11 cellular contexts compared by ENCODE assay signal in the genomic region with DNA sequence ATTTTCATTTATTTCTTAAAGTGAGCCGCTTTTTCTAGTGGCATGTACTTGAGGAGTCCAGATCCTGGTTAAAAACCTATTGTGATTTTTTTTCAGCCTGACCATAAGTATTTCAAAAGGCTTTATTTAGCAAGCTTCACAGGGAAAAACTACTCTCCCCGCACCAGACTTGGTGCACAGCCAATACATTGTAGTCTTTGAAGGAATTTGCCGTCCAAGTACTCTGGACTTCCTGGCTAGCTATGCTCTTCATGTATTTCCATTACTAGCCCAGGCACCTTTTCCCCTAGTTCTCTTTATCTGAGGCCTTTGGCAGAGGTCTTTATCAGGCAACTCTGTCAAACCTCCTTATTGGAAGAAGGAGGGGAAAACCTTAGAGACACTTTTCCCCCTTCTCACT.
DNase-seq lines count a peak whose midpoint lies in the region; TF ChIP-seq lines count a peak whose summit lies in the region.
"Had no signal": no experiment of that assay in that cellular context is flagged by ENCODE, and none has a peak within 500 bp of the region (broad histone marks: within the 10 kb centered on the region; RNA-seq: fewer than 3 reads in every experiment).

No MANE protein-coding gene starts in this region.

- no peak for TF ChIP-seq EP300 in Ishikawa (IDR thresholded peaks at IDR 0.05; ENCODE audit: borderline replicate concordance)

- no peak for TF ChIP-seq CTCF in choroid plexus epithelial cell (conservative IDR thresholded peaks at IDR 0.05; ENCODE audit: low read depth, low read length)

- DNase-seq in choroid plexus epithelial cell (ENCODE audit: low read depth) (peak; percentile 90), left kidney (ENCODE audit: low read depth, low spot score) (peak; percentile 58), stromal cell of bone marrow (ENCODE audit: low read depth) (peak; percentile 28), DMS79 treated with DMSO at 0.1 percent for 48 hours (lab: John Stamatoyannopoulos, UW) (no peak), dedifferentiated amniotic fluid mesenchymal stem cell (ENCODE audit: extremely low spot score) (no peak), foreskin melanocyte (no peak)
- DNase-seq: central memory CD4-positive, alpha-beta T cell; HCEC 1CT; stimulated activated CD4-positive, alpha-beta T cell treated with anti-CD3 and anti-CD28 coated beads, Interleukin-12 subunit alpha, Interleukin-12 subunit beta, amount 100 ng/mL, for 4 hours; stimulated activated CD8-positive, alpha-beta memory T cell treated with anti-CD3 and anti-CD28 coated beads, Interleukin-4, amount 100 ng/mL, for 48 hours had no signal

- no peak overlapping the region for H3K4me3 ChIP-seq in choroid plexus epithelial cell (ENCODE audit: low read depth, low read length)

- TF ChIP-seq RAD21 in Ishikawa (IDR thresholded peaks at IDR 0.05; ENCODE audit: low read depth): no peak

TF ChIP-seq in Ishikawa, 13 proteins besides CTCF, POLR2A, EP300 and RAD21:
- no peak for TF ChIP-seq TAF1 (IDR thresholded peaks at IDR 0.05; ENCODE audit: low read depth)
- TF ChIP-seq NFIC (IDR thresholded peaks at IDR 0.05): peak; percentile 56; the same call in 1 of the 2 replicates
- TF ChIP-seq, protein P1, sequence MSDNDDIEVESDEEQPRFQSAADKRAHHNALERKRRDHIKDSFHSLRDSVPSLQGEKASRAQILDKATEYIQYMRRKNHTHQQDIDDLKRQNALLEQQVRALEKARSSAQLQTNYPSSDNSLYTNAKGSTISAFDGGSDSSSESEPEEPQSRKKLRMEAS (IDR thresholded peaks at IDR 0.05): no peak
- no peak for TF ChIP-seq EGR1 (IDR thresholded peaks at IDR 0.05)
- no peak for TF ChIP-seq YY1 (IDR thresholded peaks at IDR 0.05; ENCODE audit: low read depth)

Comparison
In these comparisons a context has a peak if more than half of its experiments do, and no peak if none do; other contexts are left out.
1. DNase-seq: peak in choroid plexus epithelial cell (single experiment), left kidney (single experiment) and stromal cell of bone marrow (single experiment); none in DMS79 treated with DMSO at 0.1 percent for 48 hours (single experiment), dedifferentiated amniotic fluid mesenchymal stem cell (single experiment) and foreskin melanocyte (single experiment).